9 cellular contexts compared by ENCODE assay signal in the genomic region with DNA sequence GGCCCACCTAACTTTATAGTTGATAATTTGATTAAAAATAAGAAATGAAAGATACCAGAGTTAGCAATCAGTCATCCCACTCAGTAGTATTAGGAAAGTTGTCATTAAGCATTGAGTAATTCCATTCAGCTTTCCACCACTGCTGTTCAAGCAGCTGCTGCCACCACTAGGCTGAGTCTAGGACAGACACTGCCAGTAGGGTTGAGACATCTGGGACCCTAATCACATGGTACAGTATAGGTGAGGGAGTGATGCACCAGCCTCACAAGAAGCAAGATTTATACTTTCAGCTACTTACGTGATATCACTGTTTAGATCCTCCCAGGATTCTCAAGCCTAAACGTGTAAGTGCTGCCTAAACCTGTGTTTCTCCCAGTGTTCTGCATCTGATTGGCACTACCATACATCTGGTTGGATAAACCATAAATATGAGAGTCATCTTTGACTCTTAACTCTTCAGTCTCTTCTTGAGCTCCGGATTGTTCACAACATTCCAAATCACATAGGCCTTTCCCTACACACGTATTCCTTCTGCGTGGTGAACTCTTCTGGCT. TPM values are rescaled to one million over a fixed set of nuclear protein-coding genes. Genes with fewer than 3 reads are reported as not detected.
DNase-seq lines count a peak whose midpoint lies in the region; ATAC-seq, FAIRE-seq and TF ChIP-seq lines count a peak whose summit lies in the region.
"Had no signal": no experiment of that assay in that cellular context is flagged by ENCODE, and none has a peak within 500 bp of the region (broad histone marks: within the 10 kb centered on the region; RNA-seq: fewer than 3 reads in every experiment).

No MANE protein-coding gene starts in this region.

- peak; percentile 38 for FAIRE-seq in GM12892 (lab: Jason Lieb, UNC)
- FAIRE-seq: frontal cortex had no signal

- H3K9me3 ChIP-seq in adipocyte (ENCODE audit: control insufficient read depth, low read length), result no peaks in the 10 kb centered on the region
- no peaks in the 10 kb centered on the region for H3K9me3 ChIP-seq in tibial artery

- TF ChIP-seq CTCF in nephron (IDR thresholded peaks at IDR 0.05; ENCODE audit: unreplicated experiment in 3 of 3), result no peak
- no peak for TF ChIP-seq CTCF in tibial artery (IDR thresholded peaks at IDR 0.05)

- peaks cover 15% of the 10 kb centered on the region for H3K4me1 Mint-ChIP-seq in nephron

- H3K27me3 Mint-ChIP-seq in nephron (ENCODE audit: low read depth), result no peaks in the 10 kb centered on the region

- no peak overlapping the region for H3K9ac ChIP-seq in adipocyte (ENCODE audit: low read length)

- H3K36me3 Mint-ChIP-seq in nephron (ENCODE audit: low read depth), result peaks cover 46% of the 10 kb centered on the region

- peak overlapping the region; percentile 71 to 74 (median 73) for H3K4me3 Mint-ChIP-seq in nephron

- no peaks in the 10 kb centered on the region for H3K9me3 Mint-ChIP-seq in nephron

- peaks cover 31% of the 10 kb centered on the region for H3K4me1 ChIP-seq in adipocyte (ENCODE audit: control insufficient read depth, insufficient read depth, low read length)
- H3K4me1 ChIP-seq in tibial artery, result peaks cover 0 to 29% (median 12%) of the 10 kb centered on the region in 4 donors

- H3K27ac Mint-ChIP-seq in nephron, result peak overlapping the region in 2 of 3 experiments; percentile 28 to 41

- peak overlapping the region; percentile 91 for H3K4me3 ChIP-seq in adipocyte (ENCODE audit: low read length)
- no peak overlapping the region for H3K4me3 ChIP-seq in tibial artery

- intact Hi-C loops in tibial artery (cut with DNase I; ENCODE audit: low total_unique reads), result no loop called here

- no peak for ATAC-seq in HG03457 (IDR thresholded peaks at IDR 0.05; ENCODE audit: unreplicated experiment)

- H3K27me3 ChIP-seq in adipocyte (replicated peaks; ENCODE audit: control insufficient read depth, insufficient read depth, low read length) (no peaks in the 10 kb centered on the region), tibial artery (no peaks in the 10 kb centered on the region)

- H3K36me3 ChIP-seq in adipocyte (ENCODE audit: control insufficient read depth, insufficient read depth, low read length, severe bottlenecking) (peaks cover 30% of the 10 kb centered on the region), tibial artery (peaks cover 9 to 26% (median 25%) of the 10 kb centered on the region in 3 donors)

- H3K27ac ChIP-seq in tibial artery, result no peak overlapping the region

- DNase-seq in AG08396 (ENCODE audit: low spot score), result peak; percentile 24
- no peak for DNase-seq in GM12892 (ENCODE audit: insufficient read length)
- DNase-seq in NCI-H1694 treated with DMSO at 0.1 percent for 48 hours (lab: John Stamatoyannopoulos, UW), result peak; percentile 46
- peak; percentile 37 for DNase-seq in adipocyte (ENCODE audit: low read depth)
- DNase-seq in tibial artery, result no peak
- no peak for DNase-seq in ecto neural progenitor cell (ENCODE audit: low spot score)

- no peak for TF ChIP-seq POLR2A in GM12892 (IDR thresholded peaks at IDR 0.05; ENCODE audit: low read depth, low read length)

RNA-seq across cellular contexts. Expression of a gene that starts 3.2 kb away (rescaled TPM):
- polyA plus RNA-seq in GM12892 (2012; ENCODE audit: missing spikeins), result 71.3 TPM

Comparison
In these comparisons a context has a peak if more than half of its experiments do, and no peak if none do; other contexts are left out.
1. DNase-seq: peak in AG08396 (single experiment), NCI-H1694 treated with DMSO at 0.1 percent for 48 hours (single experiment) and adipocyte (single experiment); none in GM12892 (single experiment), tibial artery (0 of 2) and ecto neural progenitor cell (single experiment).